In genomic region chr2:216385478-216385877, GRCh38 we compare ENCODE assay signal across 1 cellular context.
TF ChIP-seq lines count a peak whose summit lies in the region.

No MANE protein-coding gene starts in this region.

TF ChIP-seq in GM23338, 12 proteins besides CTCF, POLR2A, EP300 and RAD21 (continued from another document):
- TF ChIP-seq REST (IDR thresholded peaks at IDR 0.05; ENCODE audit: unreplicated experiment): no peak
- TF ChIP-seq CREB1 (CRISPR knock-in tag; IDR thresholded peaks at IDR 0.05; ENCODE audit: low read depth): no peak
- no peak for TF ChIP-seq POLR2AphosphoS5 (IDR thresholded peaks at IDR 0.05; ENCODE audit: low read depth)
